Comparison of ENCODE assay signal across 10 cellular contexts in genomic region chr19:4051175-4052101, GRCh38. TPM values are rescaled to one million over a fixed set of nuclear protein-coding genes. Genes with fewer than 3 reads are reported as not detected.
DNase-seq lines count a peak whose midpoint lies in the region; ATAC-seq, FAIRE-seq and TF ChIP-seq lines count a peak whose summit lies in the region.
"Had no signal": no experiment of that assay in that cellular context is flagged by ENCODE, and none has a peak within 500 bp of the region (broad histone marks: within the 10 kb centered on the region; RNA-seq: fewer than 3 reads in every experiment).

No MANE protein-coding gene starts in this region.

- H3K27ac ChIP-seq in Peyer's patch: peak overlapping the region; percentile 27 to 97 (median 92)
- H3K27ac ChIP-seq in esophagus muscularis mucosa (replicated peaks in 1 of 4): peak overlapping the region; percentile 53 to 82 (median 75)
- peak overlapping the region in 1 of 2 donors; percentile 32 for H3K27ac ChIP-seq in kidney (ENCODE audit: low read depth in 2 of 2, low read length in 2 of 2)

- ATAC-seq in sciatic nerve: peak; percentile 6
- no peak for ATAC-seq in GM19328 (IDR thresholded peaks at IDR 0.05; ENCODE audit: unreplicated experiment)
- ATAC-seq in GM18907 (IDR thresholded peaks at IDR 0.05; ENCODE audit: unreplicated experiment): no peak

- no peak overlapping the region for H3K9ac ChIP-seq in kidney (ENCODE audit: low read length in 2 of 2)

- 74% methylated on average over 9 of the region's 15 CpGs for WGBS in esophagus muscularis mucosa

- FAIRE-seq in kidney (lab: Jason Lieb, UNC): no peak
- FAIRE-seq: frontal cortex had no signal

- peak overlapping the region in 2 of 4 donors; percentile 33 to 53 for H3K4me3 ChIP-seq in Peyer's patch
- H3K4me3 ChIP-seq in esophagus muscularis mucosa: peak overlapping the region in 1 of 4 donors; percentile 3
- H3K4me3 ChIP-seq in kidney (ENCODE audit: low read length in 2 of 2): no peak overlapping the region
- H3K4me3 ChIP-seq: SJSA1 had no signal

- H3K36me3 ChIP-seq in Peyer's patch (peaks cover 0 to 73% (median 0%) of the 10 kb centered on the region in 3 donors), esophagus muscularis mucosa (peaks cover 38 to 95% (median 83%) of the 10 kb centered on the region in 4 donors), kidney (ENCODE audit: control insufficient read depth in 1 of 2, insufficient read depth in 2 of 2, low read length in 2 of 2) (peaks cover 12 to 18% of the 10 kb centered on the region in 2 donors)

- H3K27me3 ChIP-seq in Peyer's patch: no peaks in the 10 kb centered on the region
- no peaks in the 10 kb centered on the region for H3K27me3 ChIP-seq in esophagus muscularis mucosa
- H3K27me3 ChIP-seq: SJSA1 had no signal

- DNase-seq in EL: peak; percentile 80
- DNase-seq in Peyer's patch: peak in 2 of 3 donors; percentile 72 to 79
- DNase-seq in esophagus muscularis mucosa (ENCODE audit: extremely low spot score): no peak
- DNase-seq in sciatic nerve (ENCODE audit: low spot score): peak; percentile 63
- no peak for DNase-seq in NCI-H2029 treated with DMSO at 0.1 percent for 48 hours (lab: John Stamatoyannopoulos, UW)
- DNase-seq in kidney: no peak

- TF ChIP-seq POLR2A in Peyer's patch (IDR thresholded peaks at IDR 0.05): no peak
- TF ChIP-seq POLR2A in esophagus muscularis mucosa (IDR thresholded peaks at IDR 0.05; ENCODE audit: low read depth): no peak

- TF ChIP-seq CTCF in Peyer's patch (IDR thresholded peaks at IDR 0.05) (no peak), esophagus muscularis mucosa (IDR thresholded peaks at IDR 0.05) (no peak), kidney (IDR thresholded peaks at IDR 0.05; ENCODE audit: borderline replicate concordance, extremely low read depth, insufficient read depth) (no peak)

- H3K4me1 ChIP-seq in Peyer's patch (peaks cover 8 to 67% (median 17%) of the 10 kb centered on the region in 4 donors), esophagus muscularis mucosa (peaks cover 46 to 76% (median 60%) of the 10 kb centered on the region in 4 donors), kidney (ENCODE audit: control insufficient read depth in 1 of 2, insufficient read depth in 1 of 2, low read depth in 1 of 2, low read length in 2 of 2) (peaks cover 5 to 13% of the 10 kb centered on the region in 2 donors)

- intact Hi-C loops in esophagus muscularis mucosa (cut with DNase I) (no loop called here), sciatic nerve (cut with DNase I) (loop anchor here (5.0 kb wide), 1 partner anchor 39 kb away; no protein-coding TSS in a partner anchor), kidney (cut with DNase I) (no loop called here)

- TF ChIP-seq EP300 in esophagus muscularis mucosa (IDR thresholded peaks at IDR 0.05): no peak

- H3K9me3 ChIP-seq in Peyer's patch (no peaks in the 10 kb centered on the region), esophagus muscularis mucosa (no peaks in the 10 kb centered on the region), kidney (ENCODE audit: control insufficient read depth in 1 of 2, low read length in 2 of 2) (no peaks in the 10 kb centered on the region)
- H3K9me3 ChIP-seq: SJSA1 had no signal

RNA-seq across cellular contexts. Expression of gene ZBTB7A, which starts 15.3 kb away (rescaled TPM):
- total RNA-seq in Peyer's patch (100 to 1,000 TPM in 2 of 4 donors, 10 to 100 TPM in 2; 74.3 to 149 (median 96.1) TPM), esophagus muscularis mucosa (100 to 1,000 TPM in 2 of 4 donors, 10 to 100 TPM in 2; 71.9 to 137 (median 114) TPM), sciatic nerve (54.2 TPM), kidney (53.2 TPM)
- polyA plus RNA-seq in kidney (ENCODE audit: insufficient read depth, low read depth, low replicate concordance): 8.9 TPM

RNA-seq across cellular contexts. Expression of gene PIAS4, which starts 43.9 kb away (rescaled TPM):
- total RNA-seq in Peyer's patch (10 to 100 TPM; 15.9 to 47.9 (median 24.2) TPM), esophagus muscularis mucosa (10 to 100 TPM; 16.6 to 34.1 (median 24.8) TPM), sciatic nerve (33.4 TPM), kidney (25.0 TPM)
- 9.8 TPM for polyA plus RNA-seq in kidney (ENCODE audit: insufficient read depth, low read depth, low replicate concordance)

Comparison
In these comparisons a context has a peak if more than half of its experiments do, and no peak if none do; other contexts are left out.
1. DNase-seq: peak in EL (single experiment), Peyer's patch (2 of 3) and sciatic nerve (single experiment); none in esophagus muscularis mucosa (single experiment), NCI-H2029 treated with DMSO at 0.1 percent for 48 hours (single experiment) and kidney (single experiment).